In genomic region chr20:9348316-9348715, GRCh38 we compare ENCODE assay signal across 26 cellular contexts.
"Had no signal": no experiment of that assay in that cellular context is flagged by ENCODE, and none has a peak within 500 bp of the region (broad histone marks: within the 10 kb centered on the region; RNA-seq: fewer than 3 reads in every experiment).

No MANE protein-coding gene starts in this region.

- DNase-seq: activated CD4-positive, alpha-beta T cell treated with anti-CD3 and anti-CD28 coated beads for 48 hours; activated CD4-positive, alpha-beta T cell treated with anti-CD3 and anti-CD28 coated beads, Interleukin-2, amount 50 U/mL, for 48 hours; activated CD8-positive, alpha-beta memory T cell treated with anti-CD3 and anti-CD28 coated beads for 24 hours; activated effector memory CD4-positive, alpha-beta T cell treated with Interleukin-2 at 50 U/mL for 16 hours; activated naive CD4-positive, alpha-beta T cell treated with Interleukin-2 at 50 U/mL for 16 hours; adrenal gland; aorta; cortex of kidney; effector memory CD8-positive, alpha-beta T cell; head of caudate nucleus; hippocampal formation; left cardiac atrium; mammary epithelial cell; midbrain; naive thymus-derived CD4-positive, alpha-beta T cell; stimulated activated naive CD4-positive, alpha-beta T cell; testis; transverse colon had no signal

- H3K27me3 ChIP-seq: adrenal gland, gastroesophageal sphincter, right atrium auricular region, testis, transverse colon had no signal

- H3K27me3 Mint-ChIP-seq: activated naive CD8-positive, alpha-beta T cell; brain; effector memory CD8-positive, alpha-beta T cell; naive thymus-derived CD4-positive, alpha-beta T cell had no signal

- FAIRE-seq: endothelial cell of umbilical vein, keratinocyte, urothelium cell line had no signal

- H3K9me3 Mint-ChIP-seq: brain; T-helper 2 cell treated with Interferon-gamma antibody and Interleukin-4, amounts not matched to agents 5 μg/mL and 100 μg/mL, for 36 hours had no signal

- H3K4me3 ChIP-seq: adrenal gland, gastroesophageal sphincter, right atrium auricular region, testis, transverse colon had no signal

- H3K9me3 ChIP-seq: adrenal gland, gastroesophageal sphincter, right atrium auricular region, testis, transverse colon had no signal

- H3K27ac ChIP-seq: adrenal gland, gastroesophageal sphincter, right atrium auricular region, testis, transverse colon had no signal

- H3K4me3 Mint-ChIP-seq: activated naive CD8-positive, alpha-beta T cell; brain; effector memory CD8-positive, alpha-beta T cell; naive thymus-derived CD4-positive, alpha-beta T cell; T-helper 2 cell treated with Interferon-gamma antibody and Interleukin-4, amounts not matched to agents 5 μg/mL and 100 μg/mL, for 36 hours had no signal

- H3K36me3 ChIP-seq: adrenal gland, gastroesophageal sphincter, right atrium auricular region, transverse colon had no signal

- H3K27ac Mint-ChIP-seq: activated naive CD8-positive, alpha-beta T cell; brain; effector memory CD8-positive, alpha-beta T cell; naive thymus-derived CD4-positive, alpha-beta T cell; T-helper 2 cell treated with Interferon-gamma antibody and Interleukin-4, amounts not matched to agents 5 μg/mL and 100 μg/mL, for 36 hours had no signal

- H3K36me3 Mint-ChIP-seq: activated naive CD8-positive, alpha-beta T cell; brain; naive thymus-derived CD4-positive, alpha-beta T cell had no signal

- ATAC-seq: effector memory CD8-positive, alpha-beta T cell; gastroesophageal sphincter; left cardiac atrium; naive thymus-derived CD4-positive, alpha-beta T cell had no signal
